ENCODE assay signal across 10 cellular contexts in genomic region chr1:33624991-33625870, GRCh38.
A peak's percentile ranks its signal among the peaks of the same experiment; 100 is the strongest.
DNase-seq lines count a peak whose midpoint lies in the region; ATAC-seq and TF ChIP-seq lines count a peak whose summit lies in the region.
"Had no signal": no experiment of that assay in that cellular context is flagged by ENCODE, and none has a peak within 500 bp of the region (broad histone marks: within the 10 kb centered on the region; RNA-seq: fewer than 3 reads in every experiment).

No MANE protein-coding gene starts in this region.

- ATAC-seq in foreskin keratinocyte (peak; percentile 8), GM21526 (IDR thresholded peaks at IDR 0.05; ENCODE audit: low FRiP score, unreplicated experiment) (no peak), HG02759 (IDR thresholded peaks at IDR 0.05; ENCODE audit: unreplicated experiment) (no peak)

- POLR2A ChIA-PET in RWPE1 (lab: Yijun Ruan, JAX; ENCODE audit: low non-redundant PET), result no interaction called here

- H3K27ac ChIP-seq in C4-2B (no peak overlapping the region), RWPE1 (no peak overlapping the region), foreskin keratinocyte (no peak overlapping the region)
- H3K27ac ChIP-seq: tibial nerve had no signal

- H3K4me1 ChIP-seq in foreskin keratinocyte, result no peaks in the 10 kb centered on the region
- H3K4me1 ChIP-seq: HAP-1, tibial nerve had no signal

- CTCF ChIA-PET in RWPE1 (lab: Yijun Ruan, JAX), result interaction anchor here (0.6 kb wide), 2 partner anchors 11 to 197 kb away, joined by 4 to 5 read pairs; no protein-coding TSS in a partner anchor

- TF ChIP-seq CTCF in C4-2B (conservative IDR thresholded peaks at IDR 0.05) (peak; percentile 86), GM12865 (IDR thresholded peaks at IDR 0.05; ENCODE audit: insufficient read depth, low read depth, low read length, missing control alignments) (peak; percentile 51), RWPE1 (conservative IDR thresholded peaks at IDR 0.05; ENCODE audit: low read depth) (0 out of 2 replicates have a peak, but pooled peaks have one; percentile 15), foreskin keratinocyte (conservative IDR thresholded peaks at IDR 0.05) (peak; percentile 43)

- DNase-seq in GM12865 (ENCODE audit: low read depth) (no peak), RWPE1 (ENCODE audit: low spot score) (no peak), foreskin keratinocyte (no peak), NCI-H2196 (lab: John Stamatoyannopoulos, UW; ENCODE audit: unreplicated experiment) (no peak), NCI-H2107 (lab: John Stamatoyannopoulos, UW) (no peak)

- H3K27me3 ChIP-seq in foreskin keratinocyte, result peaks cover 9% of the 10 kb centered on the region

- no peak overlapping the region for H3K4me3 ChIP-seq in GM12865 (ENCODE audit: low read depth, low read length)
- H3K4me3 ChIP-seq: HAP-1, tibial nerve had no signal

Comparison
In these comparisons a context has a peak if more than half of its experiments do, and no peak if none do; other contexts are left out.
1. CTCF ChIP-seq: peak in every context shown above with its lines; median percentile 86 in C4-2B; 51 in GM12865; 43 in foreskin keratinocyte; 15 in RWPE1.